Comparison of ENCODE assay signal across 12 cellular contexts in the genomic region with DNA sequence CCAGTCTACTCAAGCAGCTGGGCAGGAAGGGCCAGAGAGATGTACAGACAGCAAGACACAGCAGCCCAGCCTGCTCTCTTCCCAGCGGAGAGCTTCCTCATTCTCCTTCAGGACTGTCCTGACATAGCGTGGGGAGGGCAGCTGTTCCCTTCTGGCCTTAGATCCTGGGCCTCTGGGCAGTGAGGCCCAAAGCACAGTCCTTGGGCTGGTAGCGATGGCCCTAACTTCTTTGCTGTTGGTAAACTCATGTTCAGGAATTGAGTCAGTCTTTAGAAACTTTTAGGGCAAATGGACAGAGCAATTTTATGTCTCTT.
A peak's percentile ranks its signal among the peaks of the same experiment; 100 is the strongest.
DNase-seq lines count a peak whose midpoint lies in the region; ATAC-seq, FAIRE-seq and TF ChIP-seq lines count a peak whose summit lies in the region.
"Had no signal": no experiment of that assay in that cellular context is flagged by ENCODE, and none has a peak within 500 bp of the region (broad histone marks: within the 10 kb centered on the region; RNA-seq: fewer than 3 reads in every experiment).

No MANE protein-coding gene starts in this region.

- TF ChIP-seq CTCF in CD8-positive, alpha-beta T cell (IDR thresholded peaks at IDR 0.05), result no peak
- TF ChIP-seq CTCF in K562 (IDR thresholded peaks at IDR 0.05 in 2 of 3, conservative IDR thresholded peaks at IDR 0.05 in 1 of 3; ENCODE audit: insufficient read depth in 2 of 3, low read depth in 1 of 3, low read length in 3 of 3) (no peak), left lung (IDR thresholded peaks at IDR 0.05) (no peak), gastrocnemius medialis (IDR thresholded peaks at IDR 0.05 in 4 of 5, conservative IDR thresholded peaks at IDR 0.05 in 1 of 5) (no peak)

- no peaks in the 10 kb centered on the region for H3K9me3 Mint-ChIP-seq in CD8-positive, alpha-beta T cell
- H3K9me3 Mint-ChIP-seq in activated naive CD4-positive, alpha-beta T cell treated with anti-CD3 and anti-CD28 coated beads, Interleukin-2, amount 50 U/mL, for 72 hours, result no peaks in the 10 kb centered on the region
- H3K9me3 Mint-ChIP-seq: T-cell had no signal

- H3K27ac ChIP-seq in CD8-positive, alpha-beta T cell (ENCODE audit: low read depth, low read length), result no peak overlapping the region
- H3K27ac ChIP-seq in K562 (ENCODE audit: extremely low read depth, low read depth, low read length) (no peak overlapping the region), left lung (no peak overlapping the region), gastrocnemius medialis (peak overlapping the region; percentile 84 to 90 (median 87))

- TF ChIP-seq EP300 in K562 (IDR thresholded peaks at IDR 0.05; ENCODE audit: low read length), result no peak

- H3K9me1 ChIP-seq in K562 (ENCODE audit: control insufficient read depth, insufficient read depth, low read length), result no peaks in the 10 kb centered on the region

- H4K20me1 ChIP-seq in K562 (replicated peaks; ENCODE audit: control insufficient read depth, insufficient read depth, low read length), result no peaks in the 10 kb centered on the region

- CTCF ChIA-PET in CD8-positive, alpha-beta T cell (lab: Charles Lee), result interaction anchor here (0.8 kb wide), 1 partner anchor 9 kb away, joined by 3 read pairs; no protein-coding TSS in a partner anchor
- CTCF ChIA-PET in K562 (lab: Yijun Ruan, JAX; ENCODE audit: low intra/inter-chr PET ratio), result no interaction called here

- H3K9me3 ChIP-seq in CD8-positive, alpha-beta T cell (ENCODE audit: low read length), result no peaks in the 10 kb centered on the region
- H3K9me3 ChIP-seq in K562 (replicated peaks; ENCODE audit: control insufficient read depth, insufficient read depth, low read depth, low read length) (no peaks in the 10 kb centered on the region), left lung (no peaks in the 10 kb centered on the region), gastrocnemius medialis (no peaks in the 10 kb centered on the region)
- H3K9me3 ChIP-seq: esophagus muscularis mucosa had no signal

- no peak overlapping the region for H3K4me3 Mint-ChIP-seq in CD8-positive, alpha-beta T cell

- H3K27me3 ChIP-seq in CD8-positive, alpha-beta T cell (ENCODE audit: insufficient read depth, low read length), result no peaks in the 10 kb centered on the region
- H3K27me3 ChIP-seq in K562 (ENCODE audit: control insufficient read depth in 2 of 2, insufficient read depth in 2 of 2, low read length in 2 of 2) (peaks cover 14% of the 10 kb centered on the region in 2 experiments; a peak in 3 of 5 replicates), left lung (no peaks in the 10 kb centered on the region), gastrocnemius medialis (no peaks in the 10 kb centered on the region)
- H3K27me3 ChIP-seq: esophagus muscularis mucosa had no signal

- no peak overlapping the region for H3K4me2 ChIP-seq in K562 (ENCODE audit: insufficient read depth, low read length)

- H3K27me3 Mint-ChIP-seq in CD8-positive, alpha-beta T cell (ENCODE audit: low read depth), result no peaks in the 10 kb centered on the region

- peak overlapping the region in 1 of 2 experiments; percentile 32; a peak in 1 of 4 replicates for H3K9ac ChIP-seq in K562 (ENCODE audit: insufficient read depth in 1 of 2, low read depth in 2 of 2, low read length in 2 of 2)

- no peaks in the 10 kb centered on the region for H3K79me2 ChIP-seq in K562 (ENCODE audit: control insufficient read depth, insufficient read depth, low read length)

- 60% methylated on average over 3 of the region's 3 CpGs for WGBS in K562 (ENCODE audit: insufficient coverage, low coverage, missing lambda C conversion rate)

- no peak for DNase-seq in CD8-positive, alpha-beta T cell
- no peak for DNase-seq in K562 (ENCODE audit: extremely low read depth in 1 of 4, low spot score in 3 of 4)
- DNase-seq in left lung, result no peak
- no peak for DNase-seq in gastrocnemius medialis
- DNase-seq in activated naive CD4-positive, alpha-beta T cell treated with anti-CD3 and anti-CD28 coated beads, Interleukin-2, amount 50 U/mL, for 72 hours (ENCODE audit: low spot score in 2 of 2), result no peak
- no peak for DNase-seq in OCI-M2 (lab: John Stamatoyannopoulos, UW; ENCODE audit: unreplicated experiment)
- DNase-seq: activated gamma-delta T cell treated with Interleukin-2 at 50 U/mL for 16 hours; stimulated activated CD4-positive, alpha-beta T cell treated with anti-CD3 and anti-CD28 coated beads, Interleukin-12 subunit alpha, Interleukin-12 subunit beta, amount 100 ng/mL, for 4 hours; T-cell had no signal

- FAIRE-seq in K562 (lab: Jason Lieb, UNC), result no peak

- H3K27ac Mint-ChIP-seq in CD8-positive, alpha-beta T cell, result peak overlapping the region; percentile 73
- no peak overlapping the region for H3K27ac Mint-ChIP-seq in activated naive CD4-positive, alpha-beta T cell treated with anti-CD3 and anti-CD28 coated beads, Interleukin-2, amount 50 U/mL, for 72 hours
- H3K27ac Mint-ChIP-seq: T-cell had no signal

- in situ Hi-C loops in K562 (cut with MboI) (no loop called here), gastrocnemius medialis (cut with MboI; ENCODE audit: low sequenced_read_pairs in 4 of 4) (no loop called here)

- no TSS peak for BruUV-seq in K562 (replicated peaks; lab: Mats Ljungman, UMichigan)

- intact Hi-C loops in CD8-positive, alpha-beta T cell (cut with DNase I, micrococcal nuclease), result no loop called here
- intact Hi-C loops in K562 (cut with micrococcal nuclease), result no loop called here
- intact Hi-C loops in left lung (cut with DNase I), result no loop called here
- intact Hi-C loops in gastrocnemius medialis (cut with DNase I; ENCODE audit: low total_unique reads), result no loop called here

- no peak overlapping the region for H3K4me3 ChIP-seq in CD8-positive, alpha-beta T cell (ENCODE audit: low read depth, low read length)
- H3K4me3 ChIP-seq in K562, result no peak overlapping the region
- H3K4me3 ChIP-seq in left lung, result no peak overlapping the region
- H3K4me3 ChIP-seq in gastrocnemius medialis, result peak overlapping the region in 1 of 4 donors; percentile 2
- H3K4me3 ChIP-seq: esophagus muscularis mucosa had no signal

- no peaks in the 10 kb centered on the region for H3K36me3 ChIP-seq in CD8-positive, alpha-beta T cell (ENCODE audit: insufficient read depth, low read length)
- H3K36me3 ChIP-seq in K562 (ENCODE audit: control insufficient read depth, insufficient read depth, low read length) (no peaks in the 10 kb centered on the region), left lung (peaks cover 0 to 24% of the 10 kb centered on the region in 2 donors), gastrocnemius medialis (peaks cover 0 to 17% of the 10 kb centered on the region in 2 donors)

- TF ChIP-seq POLR2A in K562 (conservative IDR thresholded peaks at IDR 0.05) (no peak), gastrocnemius medialis (IDR thresholded peaks at IDR 0.05) (no peak)

- peak overlapping the region; percentile 70; the same call in 1 of the 2 replicates for H2AFZ ChIP-seq in K562 (ENCODE audit: low read depth, low read length)

- POLR2A ChIA-PET in CD8-positive, alpha-beta T cell (lab: Charles Lee), result no interaction called here
- POLR2A ChIA-PET in K562 (lab: Yijun Ruan, JAX), result interaction anchor here (0.6 to 1.1 kb wide), 3 partner anchors 22 to 394 kb away, joined by 3 read pairs; no protein-coding TSS in a partner anchor

- H3K4me1 Mint-ChIP-seq in CD8-positive, alpha-beta T cell (ENCODE audit: low read depth), result peaks cover 24% of the 10 kb centered on the region

- TF ChIP-seq RAD21 in K562 (CRISPR knock-in tag; conservative IDR thresholded peaks at IDR 0.05 in 1 of 2, IDR thresholded peaks at IDR 0.05 in 1 of 2), result no peak

- no peaks in the 10 kb centered on the region for H3K36me3 Mint-ChIP-seq in CD8-positive, alpha-beta T cell
- H3K36me3 Mint-ChIP-seq in activated naive CD4-positive, alpha-beta T cell treated with anti-CD3 and anti-CD28 coated beads, Interleukin-2, amount 50 U/mL, for 72 hours, result no peaks in the 10 kb centered on the region
- H3K36me3 Mint-ChIP-seq: T-cell had no signal

- peaks cover 20% of the 10 kb centered on the region for H3K4me1 ChIP-seq in CD8-positive, alpha-beta T cell (ENCODE audit: insufficient read depth, low read length)
- H3K4me1 ChIP-seq in K562 (replicated peaks in 1 of 2; ENCODE audit: control insufficient read depth in 2 of 2, insufficient read depth in 2 of 2, low read length in 2 of 2) (peaks cover 0 to 8% of the 10 kb centered on the region in 2 experiments), left lung (peaks cover 0 to 9% of the 10 kb centered on the region in 2 donors), gastrocnemius medialis (peaks cover 63 to 72% of the 10 kb centered on the region in 2 donors)

- no peak for ATAC-seq in CD8-positive, alpha-beta T cell
- peak; percentile 28; the same call in 1 of the 3 replicates for ATAC-seq in K562
- peak; percentile 27 for ATAC-seq in left lung
- ATAC-seq in gastrocnemius medialis, result peak; percentile 18 to 40
- ATAC-seq in activated naive CD4-positive, alpha-beta T cell treated with anti-CD3 and anti-CD28 coated beads, Interleukin-2, amount 50 U/mL, for 72 hours, result no peak
- no peak for ATAC-seq in HG02840 (IDR thresholded peaks at IDR 0.05; ENCODE audit: low FRiP score, unreplicated experiment)
- no peak for ATAC-seq in HG02884 (IDR thresholded peaks at IDR 0.05; ENCODE audit: unreplicated experiment)

TF ChIP-seq in K562, 482 proteins besides CTCF, POLR2A, EP300 and RAD21:
- TF ChIP-seq SMAD1 (IDR thresholded peaks at IDR 0.05; ENCODE audit: low read depth, low read length, partially characterized antibody), result no peak
- no peak for TF ChIP-seq BRD4 (IDR thresholded peaks at IDR 0.05)
- TF ChIP-seq PHTF2 (CRISPR knock-in tag; IDR thresholded peaks at IDR 0.05), result no peak
- TF ChIP-seq, protein P1, sequence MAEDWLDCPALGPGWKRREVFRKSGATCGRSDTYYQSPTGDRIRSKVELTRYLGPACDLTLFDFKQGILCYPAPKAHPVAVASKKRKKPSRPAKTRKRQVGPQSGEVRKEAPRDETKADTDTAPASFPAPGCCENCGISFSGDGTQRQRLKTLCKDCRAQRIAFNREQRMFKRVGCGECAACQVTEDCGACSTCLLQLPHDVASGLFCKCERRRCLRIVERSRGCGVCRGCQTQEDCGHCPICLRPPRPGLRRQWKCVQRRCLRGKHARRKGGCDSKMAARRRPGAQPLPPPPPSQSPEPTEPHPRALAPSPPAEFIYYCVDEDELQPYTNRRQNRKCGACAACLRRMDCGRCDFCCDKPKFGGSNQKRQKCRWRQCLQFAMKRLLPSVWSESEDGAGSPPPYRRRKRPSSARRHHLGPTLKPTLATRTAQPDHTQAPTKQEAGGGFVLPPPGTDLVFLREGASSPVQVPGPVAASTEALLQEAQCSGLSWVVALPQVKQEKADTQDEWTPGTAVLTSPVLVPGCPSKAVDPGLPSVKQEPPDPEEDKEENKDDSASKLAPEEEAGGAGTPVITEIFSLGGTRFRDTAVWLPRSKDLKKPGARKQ (CRISPR knock-in tag; IDR thresholded peaks at IDR 0.05), result no peak
- TF ChIP-seq ZNF384 (IDR thresholded peaks at IDR 0.05; ENCODE audit: low read depth, low read length), result no peak
- no peak for TF ChIP-seq ZZZ3 (IDR thresholded peaks at IDR 0.05)
- no peak for TF ChIP-seq TBL1XR1 (IDR thresholded peaks at IDR 0.05; ENCODE audit: low read length in 2 of 2)
- TF ChIP-seq HMG20B (CRISPR knock-in tag; IDR thresholded peaks at IDR 0.05), result no peak
- TF ChIP-seq EZH2 (IDR thresholded peaks at IDR 0.05; ENCODE audit: borderline replicate concordance, low read depth, low read length), result no peak

Comparison
In these comparisons a context has a peak if more than half of its experiments do, and no peak if none do; other contexts are left out.
1. ATAC-seq: peak in K562 (single experiment), left lung (single experiment) and gastrocnemius medialis (2 of 2); none in CD8-positive, alpha-beta T cell (single experiment), activated naive CD4-positive, alpha-beta T cell treated with anti-CD3 and anti-CD28 coated beads, Interleukin-2, amount 50 U/mL, for 72 hours (0 of 2), HG02840 (single experiment) and HG02884 (single experiment).
2. H3K27ac ChIP-seq: peak in gastrocnemius medialis (4 of 4); none in CD8-positive, alpha-beta T cell (single experiment), K562 (single experiment) and left lung (0 of 2).